In the genomic region with DNA sequence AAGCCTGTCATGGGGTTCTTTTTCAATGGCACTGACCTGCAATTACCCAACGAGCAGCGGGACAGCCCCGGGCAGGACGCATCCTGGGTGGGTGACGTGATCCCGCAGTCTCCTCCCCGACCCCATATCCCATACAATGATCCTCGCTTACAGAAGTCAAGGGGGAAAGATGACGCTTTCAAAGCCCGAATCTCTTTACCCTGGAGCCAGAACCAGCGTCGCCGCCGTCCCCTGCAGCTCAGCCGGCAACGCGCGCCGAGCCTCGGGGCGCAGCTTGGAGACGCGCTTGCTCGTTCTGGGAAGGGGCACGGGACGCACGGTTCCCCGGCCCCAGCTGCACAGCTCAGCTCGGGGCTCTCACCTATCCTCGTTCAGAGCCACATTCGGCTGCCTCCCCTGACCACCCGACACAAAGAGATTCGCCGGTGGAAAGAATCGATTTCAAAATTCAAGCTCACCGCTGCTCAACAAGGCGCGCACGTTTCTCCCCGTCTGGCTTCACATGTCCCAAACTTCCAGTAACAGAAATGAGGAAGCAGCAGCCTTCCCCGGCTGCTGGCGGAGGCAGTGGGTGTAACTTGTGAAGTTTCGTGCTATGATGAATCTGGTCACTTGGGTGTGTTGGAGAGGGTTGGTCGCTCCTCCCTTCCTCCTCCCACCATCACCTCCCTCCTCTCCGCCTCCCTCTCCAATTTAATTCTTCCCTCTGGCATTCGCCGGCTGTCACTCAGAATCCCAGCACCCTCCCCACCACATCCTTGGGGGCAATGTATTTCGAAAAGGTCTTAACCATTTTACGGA, we compare ENCODE assay signal across 3 cellular contexts.
TF ChIP-seq lines count a peak whose summit lies in the region.

A gene with protein sequence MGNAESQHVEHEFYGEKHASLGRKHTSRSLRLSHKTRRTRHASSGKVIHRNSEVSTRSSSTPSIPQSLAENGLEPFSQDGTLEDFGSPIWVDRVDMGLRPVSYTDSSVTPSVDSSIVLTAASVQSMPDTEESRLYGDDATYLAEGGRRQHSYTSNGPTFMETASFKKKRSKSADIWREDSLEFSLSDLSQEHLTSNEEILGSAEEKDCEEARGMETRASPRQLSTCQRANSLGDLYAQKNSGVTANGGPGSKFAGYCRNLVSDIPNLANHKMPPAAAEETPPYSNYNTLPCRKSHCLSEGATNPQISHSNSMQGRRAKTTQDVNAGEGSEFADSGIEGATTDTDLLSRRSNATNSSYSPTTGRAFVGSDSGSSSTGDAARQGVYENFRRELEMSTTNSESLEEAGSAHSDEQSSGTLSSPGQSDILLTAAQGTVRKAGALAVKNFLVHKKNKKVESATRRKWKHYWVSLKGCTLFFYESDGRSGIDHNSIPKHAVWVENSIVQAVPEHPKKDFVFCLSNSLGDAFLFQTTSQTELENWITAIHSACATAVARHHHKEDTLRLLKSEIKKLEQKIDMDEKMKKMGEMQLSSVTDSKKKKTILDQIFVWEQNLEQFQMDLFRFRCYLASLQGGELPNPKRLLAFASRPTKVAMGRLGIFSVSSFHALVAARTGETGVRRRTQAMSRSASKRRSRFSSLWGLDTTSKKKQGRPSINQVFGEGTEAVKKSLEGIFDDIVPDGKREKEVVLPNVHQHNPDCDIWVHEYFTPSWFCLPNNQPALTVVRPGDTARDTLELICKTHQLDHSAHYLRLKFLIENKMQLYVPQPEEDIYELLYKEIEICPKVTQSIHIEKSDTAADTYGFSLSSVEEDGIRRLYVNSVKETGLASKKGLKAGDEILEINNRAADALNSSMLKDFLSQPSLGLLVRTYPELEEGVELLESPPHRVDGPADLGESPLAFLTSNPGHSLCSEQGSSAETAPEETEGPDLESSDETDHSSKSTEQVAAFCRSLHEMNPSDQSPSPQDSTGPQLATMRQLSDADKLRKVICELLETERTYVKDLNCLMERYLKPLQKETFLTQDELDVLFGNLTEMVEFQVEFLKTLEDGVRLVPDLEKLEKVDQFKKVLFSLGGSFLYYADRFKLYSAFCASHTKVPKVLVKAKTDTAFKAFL (N-terminal part only) (minus strand): TSS at position 582 of the 801 bp plus-strand sequence. CDS start 77,289 bp downstream, outside the sequence.

TF ChIP-seq in HCT116, 20 proteins besides CTCF, POLR2A, EP300 and RAD21:
- TF ChIP-seq EZH2phosphoT487 (IDR thresholded peaks at IDR 0.05; ENCODE audit: borderline replicate concordance) = no peak
- peak; percentile 45; the same call in 1 of the 2 replicates for TF ChIP-seq POLR2AphosphoS5 (IDR thresholded peaks at IDR 0.05; ENCODE audit: low read depth, low read length)

TF ChIP-seq in WTC11, 78 proteins besides CTCF, POLR2A, EP300 and RAD21:
- TF ChIP-seq, protein P1, sequence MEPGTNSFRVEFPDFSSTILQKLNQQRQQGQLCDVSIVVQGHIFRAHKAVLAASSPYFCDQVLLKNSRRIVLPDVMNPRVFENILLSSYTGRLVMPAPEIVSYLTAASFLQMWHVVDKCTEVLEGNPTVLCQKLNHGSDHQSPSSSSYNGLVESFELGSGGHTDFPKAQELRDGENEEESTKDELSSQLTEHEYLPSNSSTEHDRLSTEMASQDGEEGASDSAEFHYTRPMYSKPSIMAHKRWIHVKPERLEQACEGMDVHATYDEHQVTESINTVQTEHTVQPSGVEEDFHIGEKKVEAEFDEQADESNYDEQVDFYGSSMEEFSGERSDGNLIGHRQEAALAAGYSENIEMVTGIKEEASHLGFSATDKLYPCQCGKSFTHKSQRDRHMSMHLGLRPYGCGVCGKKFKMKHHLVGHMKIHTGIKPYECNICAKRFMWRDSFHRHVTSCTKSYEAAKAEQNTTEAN (CRISPR knock-in tag; IDR thresholded peaks at IDR 0.05) = no peak
- TF ChIP-seq NR2C2 (CRISPR knock-in tag; IDR thresholded peaks at IDR 0.05) (no peak), TP53 (CRISPR knock-in tag; IDR thresholded peaks at IDR 0.05) (0 out of 2 replicates have a peak, but pooled peaks have one; percentile 23), ZNF263 (CRISPR knock-in tag; IDR thresholded peaks at IDR 0.05; ENCODE audit: low read depth) (0 out of 2 replicates have a peak, but pooled peaks have one; percentile 18), FOXK1 (CRISPR knock-in tag; IDR thresholded peaks at IDR 0.05) (no peak), NFE2L1 (CRISPR knock-in tag; IDR thresholded peaks at IDR 0.05) (0 out of 2 replicates have a peak, but pooled peaks have one; percentile 44), ZNF232 (CRISPR knock-in tag; IDR thresholded peaks at IDR 0.05) (0 out of 2 replicates have a peak, but pooled peaks have one; percentile 37), SMAD3 (CRISPR knock-in tag; IDR thresholded peaks at IDR 0.05; ENCODE audit: borderline replicate concordance) (0 out of 2 replicates have a peak, but pooled peaks have one; percentile 32), TEAD1 (CRISPR knock-in tag; IDR thresholded peaks at IDR 0.05) (0 out of 2 replicates have a peak, but pooled peaks have one; percentile 49), ZNF317 (CRISPR knock-in tag; IDR thresholded peaks at IDR 0.05; ENCODE audit: borderline replicate concordance, low read depth) (no peak), KAT7 (CRISPR knock-in tag; IDR thresholded peaks at IDR 0.05; ENCODE audit: borderline replicate concordance) (no peak), JAZF1 (CRISPR knock-in tag; IDR thresholded peaks at IDR 0.05) (no peak), ETV6 (CRISPR knock-in tag; IDR thresholded peaks at IDR 0.05) (peak; percentile 44; the same call in 1 of the 2 replicates)
- TF ChIP-seq, protein P2, sequence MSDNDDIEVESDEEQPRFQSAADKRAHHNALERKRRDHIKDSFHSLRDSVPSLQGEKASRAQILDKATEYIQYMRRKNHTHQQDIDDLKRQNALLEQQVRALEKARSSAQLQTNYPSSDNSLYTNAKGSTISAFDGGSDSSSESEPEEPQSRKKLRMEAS (CRISPR knock-in tag; IDR thresholded peaks at IDR 0.05) = peak; percentile 45; the same call in 1 of the 2 replicates
- TF ChIP-seq, protein P3, sequence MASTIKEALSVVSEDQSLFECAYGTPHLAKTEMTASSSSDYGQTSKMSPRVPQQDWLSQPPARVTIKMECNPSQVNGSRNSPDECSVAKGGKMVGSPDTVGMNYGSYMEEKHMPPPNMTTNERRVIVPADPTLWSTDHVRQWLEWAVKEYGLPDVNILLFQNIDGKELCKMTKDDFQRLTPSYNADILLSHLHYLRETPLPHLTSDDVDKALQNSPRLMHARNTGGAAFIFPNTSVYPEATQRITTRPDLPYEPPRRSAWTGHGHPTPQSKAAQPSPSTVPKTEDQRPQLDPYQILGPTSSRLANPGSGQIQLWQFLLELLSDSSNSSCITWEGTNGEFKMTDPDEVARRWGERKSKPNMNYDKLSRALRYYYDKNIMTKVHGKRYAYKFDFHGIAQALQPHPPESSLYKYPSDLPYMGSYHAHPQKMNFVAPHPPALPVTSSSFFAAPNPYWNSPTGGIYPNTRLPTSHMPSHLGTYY (CRISPR knock-in tag; IDR thresholded peaks at IDR 0.05) = no peak
- TF ChIP-seq, protein P4, sequence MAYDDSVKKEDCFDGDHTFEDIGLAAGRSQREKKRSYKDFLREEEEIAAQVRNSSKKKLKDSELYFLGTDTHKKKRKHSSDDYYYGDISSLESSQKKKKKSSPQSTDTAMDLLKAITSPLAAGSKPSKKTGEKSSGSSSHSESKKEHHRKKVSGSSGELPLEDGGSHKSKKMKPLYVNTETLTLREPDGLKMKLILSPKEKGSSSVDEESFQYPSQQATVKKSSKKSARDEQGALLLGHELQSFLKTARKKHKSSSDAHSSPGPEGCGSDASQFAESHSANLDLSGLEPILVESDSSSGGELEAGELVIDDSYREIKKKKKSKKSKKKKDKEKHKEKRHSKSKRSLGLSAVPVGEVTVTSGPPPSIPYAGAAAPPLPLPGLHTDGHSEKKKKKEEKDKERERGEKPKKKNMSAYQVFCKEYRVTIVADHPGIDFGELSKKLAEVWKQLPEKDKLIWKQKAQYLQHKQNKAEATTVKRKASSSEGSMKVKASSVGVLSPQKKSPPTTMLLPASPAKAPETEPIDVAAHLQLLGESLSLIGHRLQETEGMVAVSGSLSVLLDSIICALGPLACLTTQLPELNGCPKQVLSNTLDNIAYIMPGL (CRISPR knock-in tag; IDR thresholded peaks at IDR 0.05) = 0 out of 2 replicates have a peak, but pooled peaks have one; percentile 46
- TF ChIP-seq, protein P5, sequence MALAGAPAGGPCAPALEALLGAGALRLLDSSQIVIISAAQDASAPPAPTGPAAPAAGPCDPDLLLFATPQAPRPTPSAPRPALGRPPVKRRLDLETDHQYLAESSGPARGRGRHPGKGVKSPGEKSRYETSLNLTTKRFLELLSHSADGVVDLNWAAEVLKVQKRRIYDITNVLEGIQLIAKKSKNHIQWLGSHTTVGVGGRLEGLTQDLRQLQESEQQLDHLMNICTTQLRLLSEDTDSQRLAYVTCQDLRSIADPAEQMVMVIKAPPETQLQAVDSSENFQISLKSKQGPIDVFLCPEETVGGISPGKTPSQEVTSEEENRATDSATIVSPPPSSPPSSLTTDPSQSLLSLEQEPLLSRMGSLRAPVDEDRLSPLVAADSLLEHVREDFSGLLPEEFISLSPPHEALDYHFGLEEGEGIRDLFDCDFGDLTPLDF (CRISPR knock-in tag; IDR thresholded peaks at IDR 0.05) = no peak
TF ChIP-seq in WTC11: peak in this region for 9.

TF ChIP-seq in endothelial cell of umbilical vein, 7 proteins besides CTCF, POLR2A, EP300 and RAD21:
- TF ChIP-seq FOS (IDR thresholded peaks at IDR 0.05; ENCODE audit: borderline replicate concordance, insufficient read depth, low read length) (no peak), EZH2 (IDR thresholded peaks at IDR 0.05; ENCODE audit: borderline replicate concordance, low read depth, low read length, severe bottlenecking) (peak; percentile 64)
